In genomic region chr15:45703670-45704328, GRCh38 we compare ENCODE assay signal across 10 cellular contexts.
DNase-seq lines count a peak whose midpoint lies in the region; ATAC-seq and TF ChIP-seq lines count a peak whose summit lies in the region.
"Had no signal": no experiment of that assay in that cellular context is flagged by ENCODE, and none has a peak within 500 bp of the region (broad histone marks: within the 10 kb centered on the region; RNA-seq: fewer than 3 reads in every experiment).

No MANE protein-coding gene starts in this region.

- H3K4me1 Mint-ChIP-seq in activated naive CD8-positive, alpha-beta T cell (ENCODE audit: low read depth): peaks cover 10% of the 10 kb centered on the region

- H3K27ac ChIP-seq in smooth muscle cell (ENCODE audit: low read depth): no peak overlapping the region
- H3K27ac ChIP-seq: 22Rv1 had no signal

- H3K36me3 ChIP-seq in iPS-15b (ENCODE audit: control insufficient read depth, insufficient read depth, low read length): no peaks in the 10 kb centered on the region
- no peaks in the 10 kb centered on the region for H3K36me3 ChIP-seq in smooth muscle cell (ENCODE audit: low read depth)

- no peak overlapping the region for H3K27ac Mint-ChIP-seq in activated naive CD8-positive, alpha-beta T cell

- H3K9ac ChIP-seq in iPS-15b (ENCODE audit: low read depth, low read length) (no peak overlapping the region), smooth muscle cell (ENCODE audit: low read depth) (no peak overlapping the region)

- H3K4me2 ChIP-seq in smooth muscle cell: peak overlapping the region; percentile 98

- TF ChIP-seq CTCF in smooth muscle cell (IDR thresholded peaks at IDR 0.05; ENCODE audit: borderline replicate concordance, insufficient read depth, poor library complexity, severe bottlenecking): no peak

- DNase-seq in DMS53 (lab: John Stamatoyannopoulos, UW) (peak; percentile 4), DMS53 treated with DMSO at 0.1 percent for 48 hours (lab: John Stamatoyannopoulos, UW; ENCODE audit: unreplicated experiment) (no peak), smooth muscle cell (lab: John Stamatoyannopoulos, UW; ENCODE audit: unreplicated experiment) (no peak), superior temporal gyrus (ENCODE audit: extremely low spot score) (no peak)
- DNase-seq: NCI-H345 had no signal

- H3K4me1 ChIP-seq in iPS-15b (ENCODE audit: control insufficient read depth, insufficient read depth, low read length): peaks cover 3% of the 10 kb centered on the region
- peaks cover 5% of the 10 kb centered on the region for H3K4me1 ChIP-seq in smooth muscle cell (ENCODE audit: low read depth)

- H2AFZ ChIP-seq in smooth muscle cell (ENCODE audit: low read depth): peak overlapping the region; percentile 93

- peaks cover 2% of the 10 kb centered on the region for H3K27me3 Mint-ChIP-seq in activated naive CD8-positive, alpha-beta T cell

- ATAC-seq in HG03469 (IDR thresholded peaks at IDR 0.05; ENCODE audit: unreplicated experiment) (no peak), GM19395 (IDR thresholded peaks at IDR 0.05; ENCODE audit: unreplicated experiment) (no peak)

- no peaks in the 10 kb centered on the region for H3K9me3 Mint-ChIP-seq in activated naive CD8-positive, alpha-beta T cell (ENCODE audit: low read depth)

- no peaks in the 10 kb centered on the region for H4K20me1 ChIP-seq in smooth muscle cell (ENCODE audit: low read depth)

- H3K27me3 ChIP-seq in iPS-15b (ENCODE audit: control insufficient read depth, insufficient read depth, low read length) (peaks cover 14% of the 10 kb centered on the region), smooth muscle cell (ENCODE audit: low read depth) (no peaks in the 10 kb centered on the region)

- WGBS in smooth muscle cell (ENCODE audit: low lambda C conversion rate): 39% methylated on average over 13 of the region's 13 CpGs

- H3F3A ChIP-seq in smooth muscle cell (ENCODE audit: low read depth): peaks cover 4% of the 10 kb centered on the region

- H3K79me2 ChIP-seq in smooth muscle cell (ENCODE audit: low read depth): no peaks in the 10 kb centered on the region

- H3K9me3 ChIP-seq in iPS-15b (ENCODE audit: control insufficient read depth, insufficient read depth, low read length) (no peaks in the 10 kb centered on the region), smooth muscle cell (replicated peaks; ENCODE audit: low read depth) (no peaks in the 10 kb centered on the region)

- H3K36me3 Mint-ChIP-seq in activated naive CD8-positive, alpha-beta T cell: no peaks in the 10 kb centered on the region

- H3K4me3 ChIP-seq in iPS-15b (ENCODE audit: low read depth, low read length) (peak overlapping the region; percentile 59), smooth muscle cell (peak overlapping the region; percentile 67)

- H3K4me3 Mint-ChIP-seq in activated naive CD8-positive, alpha-beta T cell: peak overlapping the region; percentile 90
